Comparison of ENCODE assay signal across 1 cellular context in the genomic region with DNA sequence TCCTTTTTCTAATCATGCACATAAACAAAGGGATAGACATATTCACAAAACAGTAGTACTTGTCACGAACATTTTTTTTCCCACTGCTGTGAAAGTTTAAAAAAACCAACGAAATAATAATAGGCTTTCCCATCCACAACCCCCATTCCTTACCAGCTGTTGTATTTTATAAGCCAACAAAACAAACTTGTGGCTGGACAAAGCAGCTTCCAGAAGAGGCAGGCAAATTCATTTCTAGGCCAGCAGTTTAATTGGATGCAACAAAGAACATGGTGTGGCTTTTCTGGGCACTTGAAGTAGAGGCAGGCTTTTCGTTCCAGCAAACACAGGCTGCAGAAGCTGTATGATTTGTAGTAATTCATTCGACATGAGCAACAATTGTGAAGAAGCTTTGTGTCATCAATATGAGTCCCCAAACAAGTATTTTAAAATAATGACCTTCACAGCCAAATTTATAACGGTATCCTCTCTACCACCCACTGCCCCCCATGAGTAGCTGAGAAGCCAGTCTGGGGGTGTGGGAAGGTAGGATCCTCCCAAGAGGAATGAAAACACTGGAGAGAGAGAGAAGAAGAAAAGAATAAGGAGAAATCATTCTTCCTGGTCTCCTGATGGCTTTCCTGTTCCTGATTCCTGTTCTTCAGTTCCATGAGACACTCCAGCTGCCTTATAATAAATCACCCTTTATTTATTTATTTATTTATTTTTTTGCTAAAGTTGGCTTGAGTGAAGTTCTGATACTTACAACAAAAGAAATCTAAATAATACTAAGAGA.
TF ChIP-seq lines count a peak whose summit lies in the region.

No MANE protein-coding gene starts in this region.

TF ChIP-seq in GM23338, 12 proteins besides CTCF, POLR2A, EP300 and RAD21 (continued from another document):
- TF ChIP-seq, protein P1, sequence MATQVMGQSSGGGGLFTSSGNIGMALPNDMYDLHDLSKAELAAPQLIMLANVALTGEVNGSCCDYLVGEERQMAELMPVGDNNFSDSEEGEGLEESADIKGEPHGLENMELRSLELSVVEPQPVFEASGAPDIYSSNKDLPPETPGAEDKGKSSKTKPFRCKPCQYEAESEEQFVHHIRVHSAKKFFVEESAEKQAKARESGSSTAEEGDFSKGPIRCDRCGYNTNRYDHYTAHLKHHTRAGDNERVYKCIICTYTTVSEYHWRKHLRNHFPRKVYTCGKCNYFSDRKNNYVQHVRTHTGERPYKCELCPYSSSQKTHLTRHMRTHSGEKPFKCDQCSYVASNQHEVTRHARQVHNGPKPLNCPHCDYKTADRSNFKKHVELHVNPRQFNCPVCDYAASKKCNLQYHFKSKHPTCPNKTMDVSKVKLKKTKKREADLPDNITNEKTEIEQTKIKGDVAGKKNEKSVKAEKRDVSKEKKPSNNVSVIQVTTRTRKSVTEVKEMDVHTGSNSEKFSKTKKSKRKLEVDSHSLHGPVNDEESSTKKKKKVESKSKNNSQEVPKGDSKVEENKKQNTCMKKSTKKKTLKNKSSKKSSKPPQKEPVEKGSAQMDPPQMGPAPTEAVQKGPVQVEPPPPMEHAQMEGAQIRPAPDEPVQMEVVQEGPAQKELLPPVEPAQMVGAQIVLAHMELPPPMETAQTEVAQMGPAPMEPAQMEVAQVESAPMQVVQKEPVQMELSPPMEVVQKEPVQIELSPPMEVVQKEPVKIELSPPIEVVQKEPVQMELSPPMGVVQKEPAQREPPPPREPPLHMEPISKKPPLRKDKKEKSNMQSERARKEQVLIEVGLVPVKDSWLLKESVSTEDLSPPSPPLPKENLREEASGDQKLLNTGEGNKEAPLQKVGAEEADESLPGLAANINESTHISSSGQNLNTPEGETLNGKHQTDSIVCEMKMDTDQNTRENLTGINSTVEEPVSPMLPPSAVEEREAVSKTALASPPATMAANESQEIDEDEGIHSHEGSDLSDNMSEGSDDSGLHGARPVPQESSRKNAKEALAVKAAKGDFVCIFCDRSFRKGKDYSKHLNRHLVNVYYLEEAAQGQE (IDR thresholded peaks at IDR 0.05; ENCODE audit: unreplicated experiment) = no peak
- TF ChIP-seq JUNB (IDR thresholded peaks at IDR 0.05; ENCODE audit: unreplicated experiment) (no peak), ZNF331 (CRISPR knock-in tag; IDR thresholded peaks at IDR 0.05; ENCODE audit: low read depth) (no peak), POLR2AphosphoS5 (IDR thresholded peaks at IDR 0.05; ENCODE audit: low read depth) (no peak), NANOG (IDR thresholded peaks at IDR 0.05; ENCODE audit: borderline replicate concordance) (no peak), ZNF114 (CRISPR knock-in tag; IDR thresholded peaks at IDR 0.05) (no peak), EZH2 (IDR thresholded peaks at IDR 0.05; ENCODE audit: low read depth, unreplicated experiment) (no peak), CREB1 (CRISPR knock-in tag; IDR thresholded peaks at IDR 0.05; ENCODE audit: low read depth) (no peak)
- TF ChIP-seq, protein P2, sequence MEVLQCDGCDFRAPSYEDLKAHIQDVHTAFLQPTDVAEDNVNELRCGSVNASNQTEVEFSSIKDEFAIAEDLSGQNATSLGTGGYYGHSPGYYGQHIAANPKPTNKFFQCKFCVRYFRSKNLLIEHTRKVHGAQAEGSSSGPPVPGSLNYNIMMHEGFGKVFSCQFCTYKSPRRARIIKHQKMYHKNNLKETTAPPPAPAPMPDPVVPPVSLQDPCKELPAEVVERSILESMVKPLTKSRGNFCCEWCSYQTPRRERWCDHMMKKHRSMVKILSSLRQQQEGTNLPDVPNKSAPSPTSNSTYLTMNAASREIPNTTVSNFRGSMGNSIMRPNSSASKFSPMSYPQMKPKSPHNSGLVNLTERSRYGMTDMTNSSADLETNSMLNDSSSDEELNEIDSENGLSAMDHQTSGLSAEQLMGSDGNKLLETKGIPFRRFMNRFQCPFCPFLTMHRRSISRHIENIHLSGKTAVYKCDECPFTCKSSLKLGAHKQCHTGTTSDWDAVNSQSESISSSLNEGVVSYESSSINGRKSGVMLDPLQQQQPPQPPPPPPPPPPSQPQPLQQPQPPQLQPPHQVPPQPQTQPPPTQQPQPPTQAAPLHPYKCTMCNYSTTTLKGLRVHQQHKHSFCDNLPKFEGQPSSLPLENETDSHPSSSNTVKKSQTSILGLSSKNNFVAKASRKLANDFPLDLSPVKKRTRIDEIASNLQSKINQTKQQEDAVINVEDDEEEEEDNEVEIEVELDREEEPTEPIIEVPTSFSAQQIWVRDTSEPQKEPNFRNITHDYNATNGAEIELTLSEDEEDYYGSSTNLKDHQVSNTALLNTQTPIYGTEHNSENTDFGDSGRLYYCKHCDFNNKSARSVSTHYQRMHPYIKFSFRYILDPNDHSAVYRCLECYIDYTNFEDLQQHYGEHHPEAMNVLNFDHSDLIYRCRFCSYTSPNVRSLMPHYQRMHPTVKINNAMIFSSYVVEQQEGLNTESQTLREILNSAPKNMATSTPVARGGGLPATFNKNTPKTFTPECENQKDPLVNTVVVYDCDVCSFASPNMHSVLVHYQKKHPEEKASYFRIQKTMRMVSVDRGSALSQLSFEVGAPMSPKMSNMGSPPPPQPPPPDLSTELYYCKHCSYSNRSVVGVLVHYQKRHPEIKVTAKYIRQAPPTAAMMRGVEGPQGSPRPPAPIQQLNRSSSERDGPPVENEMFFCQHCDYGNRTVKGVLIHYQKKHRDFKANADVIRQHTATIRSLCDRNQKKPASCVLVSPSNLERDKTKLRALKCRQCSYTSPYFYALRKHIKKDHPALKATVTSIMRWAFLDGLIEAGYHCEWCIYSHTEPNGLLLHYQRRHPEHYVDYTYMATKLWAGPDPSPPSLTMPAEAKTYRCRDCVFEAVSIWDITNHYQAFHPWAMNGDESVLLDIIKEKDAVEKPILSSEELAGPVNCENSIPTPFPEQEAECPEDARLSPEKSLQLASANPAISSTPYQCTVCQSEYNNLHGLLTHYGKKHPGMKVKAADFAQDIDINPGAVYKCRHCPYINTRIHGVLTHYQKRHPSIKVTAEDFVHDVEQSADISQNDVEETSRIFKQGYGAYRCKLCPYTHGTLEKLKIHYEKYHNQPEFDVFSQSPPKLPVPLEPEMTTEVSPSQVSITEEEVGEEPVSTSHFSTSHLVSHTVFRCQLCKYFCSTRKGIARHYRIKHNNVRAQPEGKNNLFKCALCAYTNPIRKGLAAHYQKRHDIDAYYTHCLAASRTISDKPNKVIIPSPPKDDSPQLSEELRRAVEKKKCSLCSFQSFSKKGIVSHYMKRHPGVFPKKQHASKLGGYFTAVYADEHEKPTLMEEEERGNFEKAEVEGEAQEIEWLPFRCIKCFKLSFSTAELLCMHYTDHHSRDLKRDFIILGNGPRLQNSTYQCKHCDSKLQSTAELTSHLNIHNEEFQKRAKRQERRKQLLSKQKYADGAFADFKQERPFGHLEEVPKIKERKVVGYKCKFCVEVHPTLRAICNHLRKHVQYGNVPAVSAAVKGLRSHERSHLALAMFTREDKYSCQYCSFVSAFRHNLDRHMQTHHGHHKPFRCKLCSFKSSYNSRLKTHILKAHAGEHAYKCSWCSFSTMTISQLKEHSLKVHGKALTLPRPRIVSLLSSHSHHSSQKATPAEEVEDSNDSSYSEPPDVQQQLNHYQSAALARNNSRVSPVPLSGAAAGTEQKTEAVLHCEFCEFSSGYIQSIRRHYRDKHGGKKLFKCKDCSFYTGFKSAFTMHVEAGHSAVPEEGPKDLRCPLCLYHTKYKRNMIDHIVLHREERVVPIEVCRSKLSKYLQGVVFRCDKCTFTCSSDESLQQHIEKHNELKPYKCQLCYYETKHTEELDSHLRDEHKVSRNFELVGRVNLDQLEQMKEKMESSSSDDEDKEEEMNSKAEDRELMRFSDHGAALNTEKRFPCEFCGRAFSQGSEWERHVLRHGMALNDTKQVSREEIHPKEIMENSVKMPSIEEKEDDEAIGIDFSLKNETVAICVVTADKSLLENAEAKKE (CRISPR knock-in tag; IDR thresholded peaks at IDR 0.05) = no peak
